ENCODE assay signal across 1 cellular context in genomic region chr12:89733579-89734201, GRCh38.
TF ChIP-seq lines count a peak whose summit lies in the region.

No MANE protein-coding gene starts in this region.

TF ChIP-seq in K562, 482 proteins besides CTCF, POLR2A, EP300 and RAD21 (continued from another document):
- TF ChIP-seq NKRF (IDR thresholded peaks at IDR 0.05; ENCODE audit: borderline replicate concordance) (no peak), MEF2A (IDR thresholded peaks at IDR 0.05; ENCODE audit: control insufficient read depth, low read depth, low read length) (peak; percentile 27; the same call in 1 of the 2 replicates), KLF16 (IDR thresholded peaks at IDR 0.05) (peak; percentile 74), ZBTB1 (CRISPR knock-in tag; IDR thresholded peaks at IDR 0.05; ENCODE audit: borderline replicate concordance, low read depth) (peak; percentile 97), ELF2 (CRISPR knock-in tag; IDR thresholded peaks at IDR 0.05) (no peak), TEAD2 (tag; IDR thresholded peaks at IDR 0.05) (no peak), RAD51 (IDR thresholded peaks at IDR 0.05; ENCODE audit: borderline replicate concordance, low read depth) (no peak), GABPA (tag; conservative IDR thresholded peaks at IDR 0.05; ENCODE audit: low read depth) (0 out of 2 replicates have a peak, but pooled peaks have one; percentile 14), CTBP1 (IDR thresholded peaks at IDR 0.05; ENCODE audit: borderline replicate concordance) (peak; percentile 47; the same call in 1 of the 2 replicates), TEAD4 (IDR thresholded peaks at IDR 0.05; ENCODE audit: low read length) (peak; percentile 93), TEAD4 (CRISPR knock-in tag; IDR thresholded peaks at IDR 0.05; ENCODE audit: borderline replicate concordance) (no peak), TAF7 (tag; IDR thresholded peaks at IDR 0.05) (no peak), ELF4 (CRISPR knock-in tag; IDR thresholded peaks at IDR 0.05) (no peak), SMARCC2 (IDR thresholded peaks at IDR 0.05; ENCODE audit: low read depth) (peak; percentile 40; the same call in 1 of the 2 replicates)
TF ChIP-seq in K562: peak in this region for 63.
